Comparison of ENCODE assay signal across 22 cellular contexts in genomic region chr7:114787556-114787955, GRCh38.
DNase-seq lines count a peak whose midpoint lies in the region; ATAC-seq, FAIRE-seq and TF ChIP-seq lines count a peak whose summit lies in the region.
"Had no signal": no experiment of that assay in that cellular context is flagged by ENCODE, and none has a peak within 500 bp of the region (broad histone marks: within the 10 kb centered on the region; RNA-seq: fewer than 3 reads in every experiment).

No MANE protein-coding gene starts in this region.

- ATAC-seq in activated naive CD8-positive, alpha-beta T cell treated with anti-CD3 and anti-CD28 coated beads, Interleukin-2, amount 50 U/mL, for 24 hours: no peak
- no peak for ATAC-seq in upper lobe of right lung
- ATAC-seq: HCT116, PC-3, Right ventricle myocardium inferior had no signal

- H3K4me3 Mint-ChIP-seq in activated naive CD8-positive, alpha-beta T cell treated with anti-CD3 and anti-CD28 coated beads, Interleukin-2, amount 50 U/mL, for 24 hours: no peak overlapping the region
- no peak overlapping the region for H3K4me3 Mint-ChIP-seq in activated naive CD8-positive, alpha-beta T cell treated with anti-CD3 and anti-CD28 coated beads for 36 hours
- H3K4me3 Mint-ChIP-seq in astrocyte (ENCODE audit: unreplicated experiment): no peak overlapping the region
- H3K4me3 Mint-ChIP-seq: CD4-positive, CD25-positive, alpha-beta regulatory T cell had no signal

- no peaks in the 10 kb centered on the region for H3K9me3 Mint-ChIP-seq in activated naive CD8-positive, alpha-beta T cell treated with anti-CD3 and anti-CD28 coated beads, Interleukin-2, amount 50 U/mL, for 24 hours
- peaks cover 1% of the 10 kb centered on the region for H3K9me3 Mint-ChIP-seq in activated naive CD8-positive, alpha-beta T cell treated with anti-CD3 and anti-CD28 coated beads for 36 hours
- no peaks in the 10 kb centered on the region for H3K9me3 Mint-ChIP-seq in astrocyte (ENCODE audit: unreplicated experiment)

- H3K27me3 Mint-ChIP-seq in activated naive CD8-positive, alpha-beta T cell treated with anti-CD3 and anti-CD28 coated beads, Interleukin-2, amount 50 U/mL, for 24 hours: peaks cover 8% of the 10 kb centered on the region
- peaks cover 16% of the 10 kb centered on the region for H3K27me3 Mint-ChIP-seq in activated naive CD8-positive, alpha-beta T cell treated with anti-CD3 and anti-CD28 coated beads for 36 hours
- H3K27me3 Mint-ChIP-seq in astrocyte (ENCODE audit: low read depth, unreplicated experiment): peaks cover 2% of the 10 kb centered on the region
- H3K27me3 Mint-ChIP-seq: CD4-positive, CD25-positive, alpha-beta regulatory T cell had no signal

- no peak for TF ChIP-seq POLR2A in esophagus squamous epithelium (IDR thresholded peaks at IDR 0.05)

- no peak overlapping the region for H3K9ac ChIP-seq in astrocyte (ENCODE audit: low read length)
- H3K9ac ChIP-seq: BLaER1 had no signal

- H2AFZ ChIP-seq in astrocyte (ENCODE audit: low read depth, low read length): no peak overlapping the region

- no peaks in the 10 kb centered on the region for H3K36me3 ChIP-seq in astrocyte (ENCODE audit: insufficient read depth, low read length)
- H3K36me3 ChIP-seq in upper lobe of right lung: no peaks in the 10 kb centered on the region
- H3K36me3 ChIP-seq in esophagus squamous epithelium: no peaks in the 10 kb centered on the region
- H3K36me3 ChIP-seq: BLaER1, SJCRH30 had no signal

- intact Hi-C loops in upper lobe of right lung (cut with DNase I) (no loop called here), esophagus squamous epithelium (cut with DNase I) (no loop called here)

- H3K27ac ChIP-seq in astrocyte (ENCODE audit: low read depth, low read length) (no peak overlapping the region), upper lobe of right lung (no peak overlapping the region), esophagus squamous epithelium (no peak overlapping the region)
- H3K27ac ChIP-seq: BLaER1, SJCRH30 had no signal

- H3K4me3 ChIP-seq in astrocyte (ENCODE audit: insufficient read depth, low read depth, low read length) (no peak overlapping the region), fibroblast of pulmonary artery (replicated peaks; ENCODE audit: low read depth, low read length) (no peak overlapping the region), upper lobe of right lung (no peak overlapping the region), esophagus squamous epithelium (no peak overlapping the region)
- H3K4me3 ChIP-seq: BLaER1, SJCRH30 had no signal

- H4K20me1 ChIP-seq in astrocyte (ENCODE audit: insufficient read depth, low read length): no peaks in the 10 kb centered on the region
- H4K20me1 ChIP-seq: BLaER1 had no signal

- no peaks in the 10 kb centered on the region for H3K9me3 ChIP-seq in astrocyte (ENCODE audit: insufficient read depth, low read depth, low read length)
- H3K9me3 ChIP-seq in upper lobe of right lung: no peaks in the 10 kb centered on the region
- no peaks in the 10 kb centered on the region for H3K9me3 ChIP-seq in esophagus squamous epithelium
- H3K9me3 ChIP-seq: BLaER1, SJCRH30 had no signal

- 92 to 100% methylated on average over 1 of the region's 1 CpG for whole genome bisulfite sequencing in esophagus squamous epithelium, 2 donors

- no peaks in the 10 kb centered on the region for H3K79me2 ChIP-seq in astrocyte (ENCODE audit: insufficient read depth, low read length)

- peak overlapping the region; percentile 29 for H3K27ac Mint-ChIP-seq in activated naive CD8-positive, alpha-beta T cell treated with anti-CD3 and anti-CD28 coated beads, Interleukin-2, amount 50 U/mL, for 24 hours
- no peak overlapping the region for H3K27ac Mint-ChIP-seq in activated naive CD8-positive, alpha-beta T cell treated with anti-CD3 and anti-CD28 coated beads for 36 hours
- no peak overlapping the region for H3K27ac Mint-ChIP-seq in astrocyte (ENCODE audit: unreplicated experiment)
- H3K27ac Mint-ChIP-seq: CD4-positive, CD25-positive, alpha-beta regulatory T cell had no signal

- CTCF ChIA-PET in GM10248 (lab: Yijun Ruan, JAX): interaction anchor here (1.2 to 1.9 kb wide), 4 partner anchors 9 to 33 kb away, joined by 3 to 7 read pairs (median 4); no protein-coding TSS in a partner anchor

- no peak overlapping the region for H3K4me2 ChIP-seq in astrocyte (ENCODE audit: low read length)
- H3K4me2 ChIP-seq: BLaER1 had no signal

- no peak for TF ChIP-seq CTCF in astrocyte (IDR thresholded peaks at IDR 0.05; ENCODE audit: insufficient read depth, low read depth, low read length)
- no peak for TF ChIP-seq CTCF in fibroblast of pulmonary artery (IDR thresholded peaks at IDR 0.05; ENCODE audit: low read length, missing control alignments)
- TF ChIP-seq CTCF in upper lobe of right lung (IDR thresholded peaks at IDR 0.05): no peak
- TF ChIP-seq CTCF in esophagus squamous epithelium (IDR thresholded peaks at IDR 0.05): no peak
- no peak for TF ChIP-seq CTCF in GM10248 (IDR thresholded peaks at IDR 0.05; ENCODE audit: control extremely low read depth, extremely low read depth, low read depth, missing control alignments)

- no peak for FAIRE-seq in astrocyte (lab: Jason Lieb, UNC)
- FAIRE-seq: GM19239 had no signal

- DNase-seq in activated naive CD8-positive, alpha-beta T cell treated with anti-CD3 and anti-CD28 coated beads, Interleukin-2, amount 50 U/mL, for 24 hours: no peak
- DNase-seq in activated naive CD8-positive, alpha-beta T cell treated with anti-CD3 and anti-CD28 coated beads for 36 hours: no peak
- DNase-seq in astrocyte (ENCODE audit: low read depth) (peak; percentile 6), fibroblast of pulmonary artery (ENCODE audit: low read depth) (peak; percentile 62), upper lobe of right lung (no peak), esophagus squamous epithelium (lab: John Stamatoyannopoulos, UW) (no peak), GM10248 (ENCODE audit: extremely low spot score) (no peak)
- DNase-seq: CD4-positive, CD25-positive, alpha-beta regulatory T cell; DMS153; DND-41; IMR-90; KG1; MM.1S; NCI-H2029; NCI-H524; NCI-H748 treated with DMSO at 0.1 percent for 48 hours; PC-3; SJCRH30 had no signal

- no peaks in the 10 kb centered on the region for H3K27me3 ChIP-seq in astrocyte (ENCODE audit: insufficient read depth, low read length)
- no peaks in the 10 kb centered on the region for H3K27me3 ChIP-seq in upper lobe of right lung
- no peaks in the 10 kb centered on the region for H3K27me3 ChIP-seq in esophagus squamous epithelium
- H3K27me3 ChIP-seq: BLaER1, SJCRH30 had no signal

- peaks cover 64% of the 10 kb centered on the region for H3K4me1 Mint-ChIP-seq in activated naive CD8-positive, alpha-beta T cell treated with anti-CD3 and anti-CD28 coated beads, Interleukin-2, amount 50 U/mL, for 24 hours
- peaks cover 21% of the 10 kb centered on the region for H3K4me1 Mint-ChIP-seq in activated naive CD8-positive, alpha-beta T cell treated with anti-CD3 and anti-CD28 coated beads for 36 hours
- H3K4me1 Mint-ChIP-seq in astrocyte (ENCODE audit: low read depth, unreplicated experiment): peaks cover 2% of the 10 kb centered on the region

- H3K36me3 Mint-ChIP-seq in activated naive CD8-positive, alpha-beta T cell treated with anti-CD3 and anti-CD28 coated beads, Interleukin-2, amount 50 U/mL, for 24 hours (ENCODE audit: low read depth): peaks cover 2% of the 10 kb centered on the region
- no peaks in the 10 kb centered on the region for H3K36me3 Mint-ChIP-seq in activated naive CD8-positive, alpha-beta T cell treated with anti-CD3 and anti-CD28 coated beads for 36 hours
- no peaks in the 10 kb centered on the region for H3K36me3 Mint-ChIP-seq in astrocyte (ENCODE audit: low read depth, unreplicated experiment)
- H3K36me3 Mint-ChIP-seq: CD4-positive, CD25-positive, alpha-beta regulatory T cell had no signal

- H3K4me1 ChIP-seq in astrocyte (ENCODE audit: insufficient read depth, low read length) (peaks cover 12% of the 10 kb centered on the region), upper lobe of right lung (no peaks in the 10 kb centered on the region), esophagus squamous epithelium (no peaks in the 10 kb centered on the region)
- H3K4me1 ChIP-seq: BLaER1, SJCRH30 had no signal

- POLR2A ChIA-PET in GM10248 (lab: Yijun Ruan, JAX): no interaction called here

Comparison
In these comparisons a context has a peak if more than half of its experiments do, and no peak if none do; other contexts are left out.
1. DNase-seq: peak in astrocyte (single experiment) and fibroblast of pulmonary artery (single experiment); none in activated naive CD8-positive, alpha-beta T cell treated with anti-CD3 and anti-CD28 coated beads, Interleukin-2, amount 50 U/mL, for 24 hours (single experiment), activated naive CD8-positive, alpha-beta T cell treated with anti-CD3 and anti-CD28 coated beads for 36 hours (single experiment), upper lobe of right lung (single experiment), esophagus squamous epithelium (single experiment) and GM10248 (single experiment).